ENCODE assay signal across 1 cellular context in the genomic region with DNA sequence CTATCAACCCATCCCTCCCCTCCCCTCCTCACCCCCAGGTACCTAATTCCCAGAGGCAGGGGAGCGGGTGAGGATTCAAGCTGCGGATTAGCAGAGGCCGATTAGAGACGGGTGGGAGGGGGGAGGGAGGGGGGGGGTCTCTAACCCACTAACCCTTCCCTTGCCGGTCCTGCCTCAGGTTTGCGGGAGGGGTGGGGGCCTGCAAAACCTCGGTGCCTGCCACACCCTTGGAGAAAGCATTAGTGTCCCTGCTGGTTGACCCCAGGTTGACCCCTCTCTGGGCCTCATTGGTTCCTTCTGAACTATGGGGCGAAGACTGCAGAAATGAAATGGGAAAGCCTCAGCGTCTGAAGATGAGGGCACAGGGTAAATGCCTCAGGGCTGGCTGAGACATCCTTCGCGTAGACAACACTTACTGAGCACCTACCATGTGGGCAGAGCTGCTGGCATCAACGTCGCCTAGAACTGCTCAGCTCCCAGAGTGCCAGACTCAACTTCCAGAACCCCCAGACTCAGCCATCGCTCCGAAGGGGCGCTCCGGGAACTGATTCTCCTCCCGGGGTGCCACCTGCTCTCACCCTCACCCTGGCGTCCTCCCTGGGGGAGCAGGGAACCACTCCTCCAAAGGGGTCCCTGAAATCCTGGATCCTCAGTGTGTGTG.
TF ChIP-seq lines count a peak whose summit lies in the region.

No MANE protein-coding gene starts in this region.

TF ChIP-seq in K562, 482 proteins besides CTCF, POLR2A, EP300 and RAD21 (continued from another document):
- TF ChIP-seq, protein P1, sequence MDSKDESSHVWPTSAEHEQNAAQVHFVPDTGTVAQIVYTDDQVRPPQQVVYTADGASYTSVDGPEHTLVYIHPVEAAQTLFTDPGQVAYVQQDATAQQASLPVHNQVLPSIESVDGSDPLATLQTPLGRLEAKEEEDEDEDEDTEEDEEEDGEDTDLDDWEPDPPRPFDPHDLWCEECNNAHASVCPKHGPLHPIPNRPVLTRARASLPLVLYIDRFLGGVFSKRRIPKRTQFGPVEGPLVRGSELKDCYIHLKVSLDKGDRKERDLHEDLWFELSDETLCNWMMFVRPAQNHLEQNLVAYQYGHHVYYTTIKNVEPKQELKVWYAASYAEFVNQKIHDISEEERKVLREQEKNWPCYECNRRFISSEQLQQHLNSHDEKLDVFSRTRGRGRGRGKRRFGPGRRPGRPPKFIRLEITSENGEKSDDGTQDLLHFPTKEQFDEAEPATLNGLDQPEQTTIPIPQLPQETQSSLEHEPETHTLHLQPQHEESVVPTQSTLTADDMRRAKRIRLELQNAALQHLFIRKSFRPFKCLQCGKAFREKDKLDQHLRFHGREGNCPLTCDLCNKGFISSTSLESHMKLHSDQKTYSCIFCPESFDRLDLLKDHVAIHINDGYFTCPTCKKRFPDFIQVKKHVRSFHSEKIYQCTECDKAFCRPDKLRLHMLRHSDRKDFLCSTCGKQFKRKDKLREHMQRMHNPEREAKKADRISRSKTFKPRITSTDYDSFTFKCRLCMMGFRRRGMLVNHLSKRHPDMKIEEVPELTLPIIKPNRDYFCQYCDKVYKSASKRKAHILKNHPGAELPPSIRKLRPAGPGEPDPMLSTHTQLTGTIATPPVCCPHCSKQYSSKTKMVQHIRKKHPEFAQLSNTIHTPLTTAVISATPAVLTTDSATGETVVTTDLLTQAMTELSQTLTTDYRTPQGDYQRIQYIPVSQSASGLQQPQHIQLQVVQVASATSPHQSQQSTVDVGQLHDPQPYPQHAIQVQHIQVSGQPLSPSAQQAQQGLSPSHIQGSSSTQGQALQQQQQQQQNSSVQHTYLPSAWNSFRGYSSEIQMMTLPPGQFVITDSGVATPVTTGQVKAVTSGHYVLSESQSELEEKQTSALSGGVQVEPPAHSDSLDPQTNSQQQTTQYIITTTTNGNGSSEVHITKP (IDR thresholded peaks at IDR 0.05; ENCODE audit: partially characterized antibody): peak; percentile 74
- TF ChIP-seq RBM25 (IDR thresholded peaks at IDR 0.05; ENCODE audit: low read depth, low read length, severe bottlenecking) (peak; percentile 58), SMARCC2 (IDR thresholded peaks at IDR 0.05; ENCODE audit: low read depth) (no peak), BRCA1 (IDR thresholded peaks at IDR 0.05) (no peak), BRCA1 (CRISPR knock-in tag; IDR thresholded peaks at IDR 0.05) (0 out of 2 replicates have a peak, but pooled peaks have one; percentile 35), NR2C1 (IDR thresholded peaks at IDR 0.05) (peak; percentile 69), NR2C1 (tag; IDR thresholded peaks at IDR 0.05) (no peak), ADNP (tag; IDR thresholded peaks at IDR 0.05) (peak; percentile 93), ESRRA (IDR thresholded peaks at IDR 0.05; ENCODE audit: borderline replicate concordance, low read depth) (peak; percentile 55), CBX5 (IDR thresholded peaks at IDR 0.05; ENCODE audit: borderline replicate concordance, low read depth) (0 out of 2 replicates have a peak, but pooled peaks have one; percentile 10), ZBTB7A (IDR thresholded peaks at IDR 0.05; ENCODE audit: borderline replicate concordance, control insufficient read depth, low read depth, low read length) (peak; percentile 57), NR2C2 (CRISPR knock-in tag; IDR thresholded peaks at IDR 0.05) (no peak), NR2C2 (tag; IDR thresholded peaks at IDR 0.05) (peak; percentile 60; the same call in 1 of the 2 replicates), NFE2 (IDR thresholded peaks at IDR 0.05; ENCODE audit: low read depth) (no peak)
- TF ChIP-seq, protein P2, sequence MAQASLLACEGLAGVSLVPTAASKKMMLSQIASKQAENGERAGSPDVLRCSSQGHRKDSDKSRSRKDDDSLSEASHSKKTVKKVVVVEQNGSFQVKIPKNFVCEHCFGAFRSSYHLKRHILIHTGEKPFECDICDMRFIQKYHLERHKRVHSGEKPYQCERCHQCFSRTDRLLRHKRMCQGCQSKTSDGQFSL (CRISPR knock-in tag; IDR thresholded peaks at IDR 0.05): no peak
- TF ChIP-seq, protein P2 (tag; IDR thresholded peaks at IDR 0.05): peak in 1 of 2 experiments; percentile 61; a peak in 2 of 4 replicates
- TF ChIP-seq, protein P3, sequence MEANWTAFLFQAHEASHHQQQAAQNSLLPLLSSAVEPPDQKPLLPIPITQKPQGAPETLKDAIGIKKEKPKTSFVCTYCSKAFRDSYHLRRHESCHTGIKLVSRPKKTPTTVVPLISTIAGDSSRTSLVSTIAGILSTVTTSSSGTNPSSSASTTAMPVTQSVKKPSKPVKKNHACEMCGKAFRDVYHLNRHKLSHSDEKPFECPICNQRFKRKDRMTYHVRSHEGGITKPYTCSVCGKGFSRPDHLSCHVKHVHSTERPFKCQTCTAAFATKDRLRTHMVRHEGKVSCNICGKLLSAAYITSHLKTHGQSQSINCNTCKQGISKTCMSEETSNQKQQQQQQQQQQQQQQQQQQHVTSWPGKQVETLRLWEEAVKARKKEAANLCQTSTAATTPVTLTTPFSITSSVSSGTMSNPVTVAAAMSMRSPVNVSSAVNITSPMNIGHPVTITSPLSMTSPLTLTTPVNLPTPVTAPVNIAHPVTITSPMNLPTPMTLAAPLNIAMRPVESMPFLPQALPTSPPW (CRISPR knock-in tag; IDR thresholded peaks at IDR 0.05): peak; percentile 56; the same call in 1 of the 2 replicates
- TF ChIP-seq, protein P4, sequence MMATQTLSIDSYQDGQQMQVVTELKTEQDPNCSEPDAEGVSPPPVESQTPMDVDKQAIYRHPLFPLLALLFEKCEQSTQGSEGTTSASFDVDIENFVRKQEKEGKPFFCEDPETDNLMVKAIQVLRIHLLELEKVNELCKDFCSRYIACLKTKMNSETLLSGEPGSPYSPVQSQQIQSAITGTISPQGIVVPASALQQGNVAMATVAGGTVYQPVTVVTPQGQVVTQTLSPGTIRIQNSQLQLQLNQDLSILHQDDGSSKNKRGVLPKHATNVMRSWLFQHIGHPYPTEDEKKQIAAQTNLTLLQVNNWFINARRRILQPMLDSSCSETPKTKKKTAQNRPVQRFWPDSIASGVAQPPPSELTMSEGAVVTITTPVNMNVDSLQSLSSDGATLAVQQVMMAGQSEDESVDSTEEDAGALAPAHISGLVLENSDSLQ (IDR thresholded peaks at IDR 0.05): no peak
